In genomic region chr3:14146381-14147062, GRCh38 we compare ENCODE assay signal across 1 cellular context.
TF ChIP-seq lines count a peak whose summit lies in the region.

No MANE protein-coding gene starts in this region.

TF ChIP-seq in GM12878, 131 proteins besides CTCF, POLR2A, EP300 and RAD21:
- TF ChIP-seq SREBF1 (IDR thresholded peaks at IDR 0.05; ENCODE audit: low read length): no peak
- TF ChIP-seq ZBTB4 (CRISPR knock-in tag; IDR thresholded peaks at IDR 0.05): no peak
- no peak for TF ChIP-seq PRDM15 (CRISPR knock-in tag; IDR thresholded peaks at IDR 0.05)
- TF ChIP-seq POLR2AphosphoS5 (IDR thresholded peaks at IDR 0.05; ENCODE audit: low read length): no peak
- no peak for TF ChIP-seq BRCA1 (IDR thresholded peaks at IDR 0.05; ENCODE audit: low read depth, low read length)
- no peak for TF ChIP-seq REST (IDR thresholded peaks at IDR 0.05; ENCODE audit: low read depth, low read length)
- TF ChIP-seq NR2C1 (IDR thresholded peaks at IDR 0.05): no peak
- TF ChIP-seq BCL11A (IDR thresholded peaks at IDR 0.05; ENCODE audit: low read depth, low read length): no peak
- no peak for TF ChIP-seq BHLHE40 (IDR thresholded peaks at IDR 0.05; ENCODE audit: borderline replicate concordance in 1 of 2, low read depth in 2 of 2, low read length in 1 of 2)
- TF ChIP-seq TCF12 (IDR thresholded peaks at IDR 0.05; ENCODE audit: low read depth, low read length): no peak
- TF ChIP-seq KDM1A (IDR thresholded peaks at IDR 0.05; ENCODE audit: borderline replicate concordance): no peak
- TF ChIP-seq ZNF207 (IDR thresholded peaks at IDR 0.05; ENCODE audit: borderline replicate concordance): no peak
- no peak for TF ChIP-seq NFYA (IDR thresholded peaks at IDR 0.05; ENCODE audit: borderline replicate concordance, low read depth, low read length)
- no peak for TF ChIP-seq HSF1 (IDR thresholded peaks at IDR 0.05; ENCODE audit: low read depth, low read length)
- TF ChIP-seq ATF3 (IDR thresholded peaks at IDR 0.05; ENCODE audit: borderline replicate concordance, extremely low read depth, low read depth, low read length): no peak
- no peak for TF ChIP-seq MEF2B (IDR thresholded peaks at IDR 0.05; ENCODE audit: partially characterized antibody, poor library complexity, severe bottlenecking)
- no peak for TF ChIP-seq USF1 (IDR thresholded peaks at IDR 0.05; ENCODE audit: borderline replicate concordance, extremely low read length, insufficient read depth, low read depth, low read length)
- TF ChIP-seq STAT3 (IDR thresholded peaks at IDR 0.05; ENCODE audit: low read depth, low read length): no peak
- no peak for TF ChIP-seq SMAD1 (IDR thresholded peaks at IDR 0.05; ENCODE audit: low read depth, partially characterized antibody)
TF ChIP-seq in GM12878: peak in this region for 0.
